1 cellular context compared by ENCODE assay signal in genomic region chr11:67056640-67057409, GRCh38.
A peak's percentile ranks its signal among the peaks of the same experiment; 100 is the strongest.
TF ChIP-seq lines count a peak whose summit lies in the region.

A gene with protein sequence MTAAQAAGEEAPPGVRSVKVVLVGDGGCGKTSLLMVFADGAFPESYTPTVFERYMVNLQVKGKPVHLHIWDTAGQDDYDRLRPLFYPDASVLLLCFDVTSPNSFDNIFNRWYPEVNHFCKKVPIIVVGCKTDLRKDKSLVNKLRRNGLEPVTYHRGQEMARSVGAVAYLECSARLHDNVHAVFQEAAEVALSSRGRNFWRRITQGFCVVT (plus strand): TSS chr11:67056847. CDS start chr11:67056903, 56 bp downstream.

TF ChIP-seq in HepG2, 621 proteins besides CTCF, POLR2A, EP300 and RAD21 (continued from another document and continues in another):
- 0 out of 2 replicates have a peak, but pooled peaks have one; percentile 13 for TF ChIP-seq ZFP91 (CRISPR knock-in tag; IDR thresholded peaks at IDR 0.05; ENCODE audit: borderline replicate concordance)
- no peak for TF ChIP-seq POLR2AphosphoS5 (IDR thresholded peaks at IDR 0.05; ENCODE audit: low read depth, low read length)
- TF ChIP-seq MYNN (CRISPR knock-in tag; IDR thresholded peaks at IDR 0.05; ENCODE audit: low read depth): no peak
- peak; percentile 66 for TF ChIP-seq TEAD3 (CRISPR knock-in tag; optimal IDR thresholded peaks at IDR 0.05; ENCODE audit: borderline replicate concordance)
- TF ChIP-seq SSRP1 (CRISPR knock-in tag; IDR thresholded peaks at IDR 0.05): no peak
- TF ChIP-seq MIER3 (CRISPR knock-in tag; IDR thresholded peaks at IDR 0.05; ENCODE audit: borderline replicate concordance): no peak
- TF ChIP-seq, protein P1, sequence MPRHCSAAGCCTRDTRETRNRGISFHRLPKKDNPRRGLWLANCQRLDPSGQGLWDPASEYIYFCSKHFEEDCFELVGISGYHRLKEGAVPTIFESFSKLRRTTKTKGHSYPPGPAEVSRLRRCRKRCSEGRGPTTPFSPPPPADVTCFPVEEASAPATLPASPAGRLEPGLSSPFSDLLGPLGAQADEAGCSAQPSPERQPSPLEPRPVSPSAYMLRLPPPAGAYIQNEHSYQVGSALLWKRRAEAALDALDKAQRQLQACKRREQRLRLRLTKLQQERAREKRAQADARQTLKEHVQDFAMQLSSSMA (CRISPR knock-in tag; IDR thresholded peaks at IDR 0.05): no peak
- no peak for TF ChIP-seq ZNF235 (CRISPR knock-in tag; IDR thresholded peaks at IDR 0.05; ENCODE audit: borderline replicate concordance)
- TF ChIP-seq ARNTL (CRISPR knock-in tag; IDR thresholded peaks at IDR 0.05): 0 out of 2 replicates have a peak, but pooled peaks have one; percentile 24
- peak; percentile 34; the same call in 1 of the 2 replicates for TF ChIP-seq ZFP90 (CRISPR knock-in tag; IDR thresholded peaks at IDR 0.05; ENCODE audit: borderline replicate concordance)
- TF ChIP-seq ZNF430 (CRISPR knock-in tag; IDR thresholded peaks at IDR 0.05): no peak
- 0 out of 2 replicates have a peak, but pooled peaks have one; percentile 41 for TF ChIP-seq RNF2 (conservative IDR thresholded peaks at IDR 0.05; ENCODE audit: low read depth)
- peak; percentile 18 for TF ChIP-seq ZEB1 (IDR thresholded peaks at IDR 0.05; ENCODE audit: insufficient replicate concordance, low read depth)
- no peak for TF ChIP-seq STAT5B (CRISPR knock-in tag; IDR thresholded peaks at IDR 0.05)
- no peak for TF ChIP-seq HOXA9 (CRISPR knock-in tag; IDR thresholded peaks at IDR 0.05; ENCODE audit: borderline replicate concordance)
- 0 out of 2 replicates have a peak, but pooled peaks have one; percentile 31 for TF ChIP-seq SALL2 (CRISPR knock-in tag; IDR thresholded peaks at IDR 0.05)
- TF ChIP-seq ZNF263 (CRISPR knock-in tag; IDR thresholded peaks at IDR 0.05): peak; percentile 13; the same call in 1 of the 2 replicates
- no peak for TF ChIP-seq ZNF605 (CRISPR knock-in tag; IDR thresholded peaks at IDR 0.05)
- TF ChIP-seq, protein P2, sequence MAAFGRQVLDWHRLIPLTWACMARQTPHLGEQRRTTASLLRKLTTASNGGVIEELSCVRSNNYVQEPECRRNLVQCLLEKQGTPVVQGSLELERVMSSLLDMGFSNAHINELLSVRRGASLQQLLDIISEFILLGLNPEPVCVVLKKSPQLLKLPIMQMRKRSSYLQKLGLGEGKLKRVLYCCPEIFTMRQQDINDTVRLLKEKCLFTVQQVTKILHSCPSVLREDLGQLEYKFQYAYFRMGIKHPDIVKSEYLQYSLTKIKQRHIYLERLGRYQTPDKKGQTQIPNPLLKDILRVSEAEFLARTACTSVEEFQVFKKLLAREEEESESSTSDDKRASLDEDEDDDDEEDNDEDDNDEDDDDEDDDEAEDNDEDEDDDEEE (CRISPR knock-in tag; IDR thresholded peaks at IDR 0.05): 0 out of 2 replicates have a peak, but pooled peaks have one; percentile 36
- TF ChIP-seq KDM6A (CRISPR knock-in tag; IDR thresholded peaks at IDR 0.05; ENCODE audit: low read depth): no peak
- TF ChIP-seq ZSCAN20 (CRISPR knock-in tag; IDR thresholded peaks at IDR 0.05; ENCODE audit: borderline replicate concordance): 0 out of 2 replicates have a peak, but pooled peaks have one; percentile 52
- no peak for TF ChIP-seq SUZ12 (IDR thresholded peaks at IDR 0.05; ENCODE audit: low read depth, low read length)
- TF ChIP-seq KLF15 (CRISPR knock-in tag; IDR thresholded peaks at IDR 0.05; ENCODE audit: borderline replicate concordance): no peak
- TF ChIP-seq SALL1 (CRISPR knock-in tag; IDR thresholded peaks at IDR 0.05): peak; percentile 25
- peak; percentile 52; the same call in 1 of the 2 replicates for TF ChIP-seq EED (CRISPR knock-in tag; IDR thresholded peaks at IDR 0.05)
- peak; percentile 32; the same call in 1 of the 2 replicates for TF ChIP-seq GABPA (IDR thresholded peaks at IDR 0.05; ENCODE audit: low read depth, low read length)
- TF ChIP-seq GABPA (CRISPR knock-in tag; IDR thresholded peaks at IDR 0.05; ENCODE audit: low read depth): no peak
- TF ChIP-seq ZNF543 (CRISPR knock-in tag; IDR thresholded peaks at IDR 0.05): no peak
- TF ChIP-seq ZMYM4 (CRISPR knock-in tag; IDR thresholded peaks at IDR 0.05): no peak
- TF ChIP-seq, protein P3, sequence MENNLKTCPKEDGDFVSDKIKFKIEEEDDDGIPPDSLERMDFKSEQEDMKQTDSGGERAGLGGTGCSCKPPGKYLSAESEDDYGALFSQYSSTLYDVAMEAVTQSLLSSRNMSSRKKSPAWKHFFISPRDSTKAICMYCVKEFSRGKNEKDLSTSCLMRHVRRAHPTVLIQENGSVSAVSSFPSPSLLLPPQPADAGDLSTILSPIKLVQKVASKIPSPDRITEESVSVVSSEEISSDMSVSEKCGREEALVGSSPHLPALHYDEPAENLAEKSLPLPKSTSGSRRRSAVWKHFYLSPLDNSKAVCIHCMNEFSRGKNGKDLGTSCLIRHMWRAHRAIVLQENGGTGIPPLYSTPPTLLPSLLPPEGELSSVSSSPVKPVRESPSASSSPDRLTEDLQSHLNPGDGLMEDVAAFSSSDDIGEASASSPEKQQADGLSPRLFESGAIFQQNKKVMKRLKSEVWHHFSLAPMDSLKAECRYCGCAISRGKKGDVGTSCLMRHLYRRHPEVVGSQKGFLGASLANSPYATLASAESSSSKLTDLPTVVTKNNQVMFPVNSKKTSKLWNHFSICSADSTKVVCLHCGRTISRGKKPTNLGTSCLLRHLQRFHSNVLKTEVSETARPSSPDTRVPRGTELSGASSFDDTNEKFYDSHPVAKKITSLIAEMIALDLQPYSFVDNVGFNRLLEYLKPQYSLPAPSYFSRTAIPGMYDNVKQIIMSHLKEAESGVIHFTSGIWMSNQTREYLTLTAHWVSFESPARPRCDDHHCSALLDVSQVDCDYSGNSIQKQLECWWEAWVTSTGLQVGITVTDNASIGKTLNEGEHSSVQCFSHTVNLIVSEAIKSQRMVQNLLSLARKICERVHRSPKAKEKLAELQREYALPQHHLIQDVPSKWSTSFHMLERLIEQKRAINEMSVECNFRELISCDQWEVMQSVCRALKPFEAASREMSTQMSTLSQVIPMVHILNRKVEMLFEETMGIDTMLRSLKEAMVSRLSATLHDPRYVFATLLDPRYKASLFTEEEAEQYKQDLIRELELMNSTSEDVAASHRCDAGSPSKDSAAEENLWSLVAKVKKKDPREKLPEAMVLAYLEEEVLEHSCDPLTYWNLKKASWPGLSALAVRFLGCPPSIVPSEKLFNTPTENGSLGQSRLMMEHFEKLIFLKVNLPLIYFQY (CRISPR knock-in tag; IDR thresholded peaks at IDR 0.05; ENCODE audit: borderline replicate concordance): peak; percentile 32; the same call in 1 of the 2 replicates
- no peak for TF ChIP-seq FOXA3 (CRISPR knock-in tag; IDR thresholded peaks at IDR 0.05)
- TF ChIP-seq HOXA7 (CRISPR knock-in tag; IDR thresholded peaks at IDR 0.05): no peak
- no peak for TF ChIP-seq ZNF547 (CRISPR knock-in tag; IDR thresholded peaks at IDR 0.05)
- TF ChIP-seq ZNF788 (CRISPR knock-in tag; IDR thresholded peaks at IDR 0.05; ENCODE audit: borderline replicate concordance): peak; percentile 40; the same call in 1 of the 2 replicates
- TF ChIP-seq, protein P4, sequence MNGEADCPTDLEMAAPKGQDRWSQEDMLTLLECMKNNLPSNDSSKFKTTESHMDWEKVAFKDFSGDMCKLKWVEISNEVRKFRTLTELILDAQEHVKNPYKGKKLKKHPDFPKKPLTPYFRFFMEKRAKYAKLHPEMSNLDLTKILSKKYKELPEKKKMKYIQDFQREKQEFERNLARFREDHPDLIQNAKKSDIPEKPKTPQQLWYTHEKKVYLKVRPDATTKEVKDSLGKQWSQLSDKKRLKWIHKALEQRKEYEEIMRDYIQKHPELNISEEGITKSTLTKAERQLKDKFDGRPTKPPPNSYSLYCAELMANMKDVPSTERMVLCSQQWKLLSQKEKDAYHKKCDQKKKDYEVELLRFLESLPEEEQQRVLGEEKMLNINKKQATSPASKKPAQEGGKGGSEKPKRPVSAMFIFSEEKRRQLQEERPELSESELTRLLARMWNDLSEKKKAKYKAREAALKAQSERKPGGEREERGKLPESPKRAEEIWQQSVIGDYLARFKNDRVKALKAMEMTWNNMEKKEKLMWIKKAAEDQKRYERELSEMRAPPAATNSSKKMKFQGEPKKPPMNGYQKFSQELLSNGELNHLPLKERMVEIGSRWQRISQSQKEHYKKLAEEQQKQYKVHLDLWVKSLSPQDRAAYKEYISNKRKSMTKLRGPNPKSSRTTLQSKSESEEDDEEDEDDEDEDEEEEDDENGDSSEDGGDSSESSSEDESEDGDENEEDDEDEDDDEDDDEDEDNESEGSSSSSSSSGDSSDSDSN (CRISPR knock-in tag; IDR thresholded peaks at IDR 0.05): peak; percentile 32; the same call in 1 of the 2 replicates
- TF ChIP-seq, protein P5, sequence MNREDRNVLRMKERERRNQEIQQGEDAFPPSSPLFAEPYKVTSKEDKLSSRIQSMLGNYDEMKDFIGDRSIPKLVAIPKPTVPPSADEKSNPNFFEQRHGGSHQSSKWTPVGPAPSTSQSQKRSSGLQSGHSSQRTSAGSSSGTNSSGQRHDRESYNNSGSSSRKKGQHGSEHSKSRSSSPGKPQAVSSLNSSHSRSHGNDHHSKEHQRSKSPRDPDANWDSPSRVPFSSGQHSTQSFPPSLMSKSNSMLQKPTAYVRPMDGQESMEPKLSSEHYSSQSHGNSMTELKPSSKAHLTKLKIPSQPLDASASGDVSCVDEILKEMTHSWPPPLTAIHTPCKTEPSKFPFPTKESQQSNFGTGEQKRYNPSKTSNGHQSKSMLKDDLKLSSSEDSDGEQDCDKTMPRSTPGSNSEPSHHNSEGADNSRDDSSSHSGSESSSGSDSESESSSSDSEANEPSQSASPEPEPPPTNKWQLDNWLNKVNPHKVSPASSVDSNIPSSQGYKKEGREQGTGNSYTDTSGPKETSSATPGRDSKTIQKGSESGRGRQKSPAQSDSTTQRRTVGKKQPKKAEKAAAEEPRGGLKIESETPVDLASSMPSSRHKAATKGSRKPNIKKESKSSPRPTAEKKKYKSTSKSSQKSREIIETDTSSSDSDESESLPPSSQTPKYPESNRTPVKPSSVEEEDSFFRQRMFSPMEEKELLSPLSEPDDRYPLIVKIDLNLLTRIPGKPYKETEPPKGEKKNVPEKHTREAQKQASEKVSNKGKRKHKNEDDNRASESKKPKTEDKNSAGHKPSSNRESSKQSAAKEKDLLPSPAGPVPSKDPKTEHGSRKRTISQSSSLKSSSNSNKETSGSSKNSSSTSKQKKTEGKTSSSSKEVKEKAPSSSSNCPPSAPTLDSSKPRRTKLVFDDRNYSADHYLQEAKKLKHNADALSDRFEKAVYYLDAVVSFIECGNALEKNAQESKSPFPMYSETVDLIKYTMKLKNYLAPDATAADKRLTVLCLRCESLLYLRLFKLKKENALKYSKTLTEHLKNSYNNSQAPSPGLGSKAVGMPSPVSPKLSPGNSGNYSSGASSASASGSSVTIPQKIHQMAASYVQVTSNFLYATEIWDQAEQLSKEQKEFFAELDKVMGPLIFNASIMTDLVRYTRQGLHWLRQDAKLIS (CRISPR knock-in tag; IDR thresholded peaks at IDR 0.05): no peak
- TF ChIP-seq, protein P6, sequence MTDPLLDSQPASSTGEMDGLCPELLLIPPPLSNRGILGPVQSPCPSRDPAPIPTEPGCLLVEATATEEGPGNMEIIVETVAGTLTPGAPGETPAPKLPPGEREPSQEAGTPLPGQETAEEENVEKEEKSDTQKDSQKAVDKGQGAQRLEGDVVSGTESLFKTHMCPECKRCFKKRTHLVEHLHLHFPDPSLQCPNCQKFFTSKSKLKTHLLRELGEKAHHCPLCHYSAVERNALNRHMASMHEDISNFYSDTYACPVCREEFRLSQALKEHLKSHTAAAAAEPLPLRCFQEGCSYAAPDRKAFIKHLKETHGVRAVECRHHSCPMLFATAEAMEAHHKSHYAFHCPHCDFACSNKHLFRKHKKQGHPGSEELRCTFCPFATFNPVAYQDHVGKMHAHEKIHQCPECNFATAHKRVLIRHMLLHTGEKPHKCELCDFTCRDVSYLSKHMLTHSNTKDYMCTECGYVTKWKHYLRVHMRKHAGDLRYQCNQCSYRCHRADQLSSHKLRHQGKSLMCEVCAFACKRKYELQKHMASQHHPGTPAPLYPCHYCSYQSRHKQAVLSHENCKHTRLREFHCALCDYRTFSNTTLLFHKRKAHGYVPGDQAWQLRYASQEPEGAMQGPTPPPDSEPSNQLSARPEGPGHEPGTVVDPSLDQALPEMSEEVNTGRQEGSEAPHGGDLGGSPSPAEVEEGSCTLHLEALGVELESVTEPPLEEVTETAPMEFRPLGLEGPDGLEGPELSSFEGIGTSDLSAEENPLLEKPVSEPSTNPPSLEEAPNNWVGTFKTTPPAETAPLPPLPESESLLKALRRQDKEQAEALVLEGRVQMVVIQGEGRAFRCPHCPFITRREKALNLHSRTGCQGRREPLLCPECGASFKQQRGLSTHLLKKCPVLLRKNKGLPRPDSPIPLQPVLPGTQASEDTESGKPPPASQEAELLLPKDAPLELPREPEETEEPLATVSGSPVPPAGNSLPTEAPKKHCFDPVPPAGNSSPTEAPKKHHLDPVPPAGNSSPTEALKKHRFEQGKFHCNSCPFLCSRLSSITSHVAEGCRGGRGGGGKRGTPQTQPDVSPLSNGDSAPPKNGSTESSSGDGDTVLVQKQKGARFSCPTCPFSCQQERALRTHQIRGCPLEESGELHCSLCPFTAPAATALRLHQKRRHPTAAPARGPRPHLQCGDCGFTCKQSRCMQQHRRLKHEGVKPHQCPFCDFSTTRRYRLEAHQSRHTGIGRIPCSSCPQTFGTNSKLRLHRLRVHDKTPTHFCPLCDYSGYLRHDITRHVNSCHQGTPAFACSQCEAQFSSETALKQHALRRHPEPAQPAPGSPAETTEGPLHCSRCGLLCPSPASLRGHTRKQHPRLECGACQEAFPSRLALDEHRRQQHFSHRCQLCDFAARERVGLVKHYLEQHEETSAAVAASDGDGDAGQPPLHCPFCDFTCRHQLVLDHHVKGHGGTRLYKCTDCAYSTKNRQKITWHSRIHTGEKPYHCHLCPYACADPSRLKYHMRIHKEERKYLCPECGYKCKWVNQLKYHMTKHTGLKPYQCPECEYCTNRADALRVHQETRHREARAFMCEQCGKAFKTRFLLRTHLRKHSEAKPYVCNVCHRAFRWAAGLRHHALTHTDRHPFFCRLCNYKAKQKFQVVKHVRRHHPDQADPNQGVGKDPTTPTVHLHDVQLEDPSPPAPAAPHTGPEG (CRISPR knock-in tag; IDR thresholded peaks at IDR 0.05): peak; percentile 99
